ENCODE assay signal across 1 cellular context in the genomic region with DNA sequence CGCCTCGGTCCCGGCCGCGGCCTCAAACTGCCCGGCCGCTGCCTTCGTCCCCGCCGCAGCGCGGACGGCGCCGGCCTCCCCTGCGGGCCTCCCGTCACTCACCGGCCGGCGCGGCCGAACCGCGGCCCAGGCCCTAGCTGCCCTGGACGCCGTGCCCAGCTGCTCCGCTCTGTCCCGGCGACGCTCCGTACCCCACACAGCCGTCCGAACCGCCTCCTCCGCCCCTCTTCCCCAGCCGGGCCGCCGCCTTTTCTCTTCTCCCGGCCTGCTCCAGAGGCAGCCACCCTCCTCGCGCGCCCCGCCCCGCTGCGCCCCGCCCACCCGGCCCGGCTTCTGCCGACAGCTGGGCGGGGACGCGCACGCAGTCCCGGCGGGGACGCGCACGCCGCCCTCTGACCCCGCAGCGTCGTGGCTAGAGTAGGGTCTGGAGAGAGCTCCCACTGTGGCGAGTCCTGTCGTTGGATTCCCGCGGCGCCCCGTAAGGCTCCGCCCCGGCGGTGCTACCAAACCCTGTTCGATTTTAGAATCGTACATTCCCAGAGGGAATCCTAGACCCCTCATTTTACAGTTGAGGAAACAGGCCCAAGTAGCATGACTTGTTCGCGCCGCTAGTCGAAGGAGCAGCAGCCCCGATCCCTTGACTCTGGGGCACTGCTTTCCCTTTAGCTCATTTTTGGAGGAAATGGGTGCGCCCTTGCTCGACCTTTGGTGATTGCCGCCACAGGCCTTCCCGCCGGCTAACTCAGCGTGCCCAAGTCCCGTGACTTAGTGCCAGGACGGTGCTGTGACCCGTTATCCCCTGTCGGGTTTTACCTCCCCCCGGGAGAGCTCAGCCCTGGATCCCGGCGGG.
TF ChIP-seq lines count a peak whose summit lies in the region.

A gene with protein sequence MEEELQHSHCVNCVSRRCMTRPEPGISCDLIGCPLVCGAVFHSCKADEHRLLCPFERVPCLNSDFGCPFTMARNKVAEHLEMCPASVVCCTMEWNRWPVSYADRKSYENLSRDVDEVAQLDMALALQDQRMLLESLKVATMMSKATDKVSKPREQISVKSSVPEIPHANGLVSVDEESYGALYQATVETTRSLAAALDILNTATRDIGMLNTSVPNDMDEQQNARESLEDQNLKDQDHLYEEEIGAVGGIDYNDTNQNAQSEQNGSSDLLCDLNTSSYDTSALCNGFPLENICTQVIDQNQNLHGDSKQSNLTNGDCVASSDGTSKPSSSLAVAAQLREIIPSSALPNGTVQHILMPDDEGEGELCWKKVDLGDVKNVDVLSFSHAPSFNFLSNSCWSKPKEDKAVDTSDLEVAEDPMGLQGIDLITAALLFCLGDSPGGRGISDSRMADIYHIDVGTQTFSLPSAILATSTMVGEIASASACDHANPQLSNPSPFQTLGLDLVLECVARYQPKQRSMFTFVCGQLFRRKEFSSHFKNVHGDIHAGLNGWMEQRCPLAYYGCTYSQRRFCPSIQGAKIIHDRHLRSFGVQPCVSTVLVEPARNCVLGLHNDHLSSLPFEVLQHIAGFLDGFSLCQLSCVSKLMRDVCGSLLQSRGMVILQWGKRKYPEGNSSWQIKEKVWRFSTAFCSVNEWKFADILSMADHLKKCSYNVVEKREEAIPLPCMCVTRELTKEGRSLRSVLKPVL (minus strand): TSS at position 295 of the 850 bp plus-strand sequence. CDS start 8,390 bp downstream, outside the sequence.

TF ChIP-seq in HepG2, 621 proteins besides CTCF, POLR2A, EP300 and RAD21 (continued from another document and continues in another):
- TF ChIP-seq, protein P1, sequence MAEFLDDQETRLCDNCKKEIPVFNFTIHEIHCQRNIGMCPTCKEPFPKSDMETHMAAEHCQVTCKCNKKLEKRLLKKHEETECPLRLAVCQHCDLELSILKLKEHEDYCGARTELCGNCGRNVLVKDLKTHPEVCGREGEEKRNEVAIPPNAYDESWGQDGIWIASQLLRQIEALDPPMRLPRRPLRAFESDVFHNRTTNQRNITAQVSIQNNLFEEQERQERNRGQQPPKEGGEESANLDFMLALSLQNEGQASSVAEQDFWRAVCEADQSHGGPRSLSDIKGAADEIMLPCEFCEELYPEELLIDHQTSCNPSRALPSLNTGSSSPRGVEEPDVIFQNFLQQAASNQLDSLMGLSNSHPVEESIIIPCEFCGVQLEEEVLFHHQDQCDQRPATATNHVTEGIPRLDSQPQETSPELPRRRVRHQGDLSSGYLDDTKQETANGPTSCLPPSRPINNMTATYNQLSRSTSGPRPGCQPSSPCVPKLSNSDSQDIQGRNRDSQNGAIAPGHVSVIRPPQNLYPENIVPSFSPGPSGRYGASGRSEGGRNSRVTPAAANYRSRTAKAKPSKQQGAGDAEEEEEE (CRISPR knock-in tag; IDR thresholded peaks at IDR 0.05; ENCODE audit: borderline replicate concordance) = no peak
- TF ChIP-seq CHD4 (IDR thresholded peaks at IDR 0.05; ENCODE audit: borderline replicate concordance, low read length) (no peak), KLF16 (CRISPR knock-in tag; IDR thresholded peaks at IDR 0.05) (peak in 1 of 2 experiments; percentile 89; a peak in 2 of 4 replicates), HDAC1 (CRISPR knock-in tag; IDR thresholded peaks at IDR 0.05) (peak; percentile 59), MXI1 (IDR thresholded peaks at IDR 0.05; ENCODE audit: borderline replicate concordance, low read depth, low read length) (peak; percentile 74; the same call in 2 of the 3 replicates), NR2F1 (CRISPR knock-in tag; IDR thresholded peaks at IDR 0.05) (peak; percentile 89), ZNF816 (CRISPR knock-in tag; IDR thresholded peaks at IDR 0.05; ENCODE audit: borderline replicate concordance) (no peak; the same call in 1 of the 2 replicates), ZNF660 (CRISPR knock-in tag; IDR thresholded peaks at IDR 0.05; ENCODE audit: borderline replicate concordance, low read depth) (no peak), NFIB (CRISPR knock-in tag; IDR thresholded peaks at IDR 0.05; ENCODE audit: borderline replicate concordance) (no peak), ZFP62 (CRISPR knock-in tag; IDR thresholded peaks at IDR 0.05) (no peak), HOXA7 (CRISPR knock-in tag; IDR thresholded peaks at IDR 0.05) (no peak), ELF1 (CRISPR knock-in tag; IDR thresholded peaks at IDR 0.05) (no peak; the same call in 1 of the 2 replicates), MXD4 (CRISPR knock-in tag; IDR thresholded peaks at IDR 0.05) (peak; percentile 56; the same call in 1 of the 2 replicates), NRL (CRISPR knock-in tag; IDR thresholded peaks at IDR 0.05; ENCODE audit: borderline replicate concordance) (peak; percentile 44; the same call in 1 of the 2 replicates), ZNF292 (CRISPR knock-in tag; IDR thresholded peaks at IDR 0.05; ENCODE audit: borderline replicate concordance, low read depth) (no peak; the same call in 1 of the 2 replicates), ZNF274 (CRISPR knock-in tag; IDR thresholded peaks at IDR 0.05) (no peak; the same call in 1 of the 2 replicates), SRSF1 (optimal IDR thresholded peaks at IDR 0.05; ENCODE audit: low read depth, low read length) (peak; percentile 30), ZMYM4 (CRISPR knock-in tag; IDR thresholded peaks at IDR 0.05) (peak; percentile 56), ZNF225 (CRISPR knock-in tag; IDR thresholded peaks at IDR 0.05) (0 out of 2 replicates have a peak, but pooled peaks have one; percentile 73), ZNF703 (CRISPR knock-in tag; IDR thresholded peaks at IDR 0.05; ENCODE audit: borderline replicate concordance) (no peak), SOX6 (IDR thresholded peaks at IDR 0.05) (no peak), SOX6 (CRISPR knock-in tag; IDR thresholded peaks at IDR 0.05) (peak; percentile 46; the same call in 1 of the 2 replicates), NCOA2 (CRISPR knock-in tag; IDR thresholded peaks at IDR 0.05) (peak; percentile 64)
- TF ChIP-seq, protein P2, sequence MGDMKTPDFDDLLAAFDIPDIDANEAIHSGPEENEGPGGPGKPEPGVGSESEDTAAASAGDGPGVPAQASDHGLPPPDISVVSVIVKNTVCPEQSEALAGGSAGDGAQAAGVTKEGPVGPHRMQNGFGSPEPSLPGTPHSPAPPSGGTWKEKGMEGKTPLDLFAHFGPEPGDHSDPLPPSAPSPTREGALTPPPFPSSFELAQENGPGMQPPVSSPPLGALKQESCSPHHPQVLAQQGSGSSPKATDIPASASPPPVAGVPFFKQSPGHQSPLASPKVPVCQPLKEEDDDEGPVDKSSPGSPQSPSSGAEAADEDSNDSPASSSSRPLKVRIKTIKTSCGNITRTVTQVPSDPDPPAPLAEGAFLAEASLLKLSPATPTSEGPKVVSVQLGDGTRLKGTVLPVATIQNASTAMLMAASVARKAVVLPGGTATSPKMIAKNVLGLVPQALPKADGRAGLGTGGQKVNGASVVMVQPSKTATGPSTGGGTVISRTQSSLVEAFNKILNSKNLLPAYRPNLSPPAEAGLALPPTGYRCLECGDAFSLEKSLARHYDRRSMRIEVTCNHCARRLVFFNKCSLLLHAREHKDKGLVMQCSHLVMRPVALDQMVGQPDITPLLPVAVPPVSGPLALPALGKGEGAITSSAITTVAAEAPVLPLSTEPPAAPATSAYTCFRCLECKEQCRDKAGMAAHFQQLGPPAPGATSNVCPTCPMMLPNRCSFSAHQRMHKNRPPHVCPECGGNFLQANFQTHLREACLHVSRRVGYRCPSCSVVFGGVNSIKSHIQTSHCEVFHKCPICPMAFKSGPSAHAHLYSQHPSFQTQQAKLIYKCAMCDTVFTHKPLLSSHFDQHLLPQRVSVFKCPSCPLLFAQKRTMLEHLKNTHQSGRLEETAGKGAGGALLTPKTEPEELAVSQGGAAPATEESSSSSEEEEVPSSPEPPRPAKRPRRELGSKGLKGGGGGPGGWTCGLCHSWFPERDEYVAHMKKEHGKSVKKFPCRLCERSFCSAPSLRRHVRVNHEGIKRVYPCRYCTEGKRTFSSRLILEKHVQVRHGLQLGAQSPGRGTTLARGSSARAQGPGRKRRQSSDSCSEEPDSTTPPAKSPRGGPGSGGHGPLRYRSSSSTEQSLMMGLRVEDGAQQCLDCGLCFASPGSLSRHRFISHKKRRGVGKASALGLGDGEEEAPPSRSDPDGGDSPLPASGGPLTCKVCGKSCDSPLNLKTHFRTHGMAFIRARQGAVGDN (CRISPR knock-in tag; IDR thresholded peaks at IDR 0.05) = peak; percentile 93
- TF ChIP-seq, protein P3, sequence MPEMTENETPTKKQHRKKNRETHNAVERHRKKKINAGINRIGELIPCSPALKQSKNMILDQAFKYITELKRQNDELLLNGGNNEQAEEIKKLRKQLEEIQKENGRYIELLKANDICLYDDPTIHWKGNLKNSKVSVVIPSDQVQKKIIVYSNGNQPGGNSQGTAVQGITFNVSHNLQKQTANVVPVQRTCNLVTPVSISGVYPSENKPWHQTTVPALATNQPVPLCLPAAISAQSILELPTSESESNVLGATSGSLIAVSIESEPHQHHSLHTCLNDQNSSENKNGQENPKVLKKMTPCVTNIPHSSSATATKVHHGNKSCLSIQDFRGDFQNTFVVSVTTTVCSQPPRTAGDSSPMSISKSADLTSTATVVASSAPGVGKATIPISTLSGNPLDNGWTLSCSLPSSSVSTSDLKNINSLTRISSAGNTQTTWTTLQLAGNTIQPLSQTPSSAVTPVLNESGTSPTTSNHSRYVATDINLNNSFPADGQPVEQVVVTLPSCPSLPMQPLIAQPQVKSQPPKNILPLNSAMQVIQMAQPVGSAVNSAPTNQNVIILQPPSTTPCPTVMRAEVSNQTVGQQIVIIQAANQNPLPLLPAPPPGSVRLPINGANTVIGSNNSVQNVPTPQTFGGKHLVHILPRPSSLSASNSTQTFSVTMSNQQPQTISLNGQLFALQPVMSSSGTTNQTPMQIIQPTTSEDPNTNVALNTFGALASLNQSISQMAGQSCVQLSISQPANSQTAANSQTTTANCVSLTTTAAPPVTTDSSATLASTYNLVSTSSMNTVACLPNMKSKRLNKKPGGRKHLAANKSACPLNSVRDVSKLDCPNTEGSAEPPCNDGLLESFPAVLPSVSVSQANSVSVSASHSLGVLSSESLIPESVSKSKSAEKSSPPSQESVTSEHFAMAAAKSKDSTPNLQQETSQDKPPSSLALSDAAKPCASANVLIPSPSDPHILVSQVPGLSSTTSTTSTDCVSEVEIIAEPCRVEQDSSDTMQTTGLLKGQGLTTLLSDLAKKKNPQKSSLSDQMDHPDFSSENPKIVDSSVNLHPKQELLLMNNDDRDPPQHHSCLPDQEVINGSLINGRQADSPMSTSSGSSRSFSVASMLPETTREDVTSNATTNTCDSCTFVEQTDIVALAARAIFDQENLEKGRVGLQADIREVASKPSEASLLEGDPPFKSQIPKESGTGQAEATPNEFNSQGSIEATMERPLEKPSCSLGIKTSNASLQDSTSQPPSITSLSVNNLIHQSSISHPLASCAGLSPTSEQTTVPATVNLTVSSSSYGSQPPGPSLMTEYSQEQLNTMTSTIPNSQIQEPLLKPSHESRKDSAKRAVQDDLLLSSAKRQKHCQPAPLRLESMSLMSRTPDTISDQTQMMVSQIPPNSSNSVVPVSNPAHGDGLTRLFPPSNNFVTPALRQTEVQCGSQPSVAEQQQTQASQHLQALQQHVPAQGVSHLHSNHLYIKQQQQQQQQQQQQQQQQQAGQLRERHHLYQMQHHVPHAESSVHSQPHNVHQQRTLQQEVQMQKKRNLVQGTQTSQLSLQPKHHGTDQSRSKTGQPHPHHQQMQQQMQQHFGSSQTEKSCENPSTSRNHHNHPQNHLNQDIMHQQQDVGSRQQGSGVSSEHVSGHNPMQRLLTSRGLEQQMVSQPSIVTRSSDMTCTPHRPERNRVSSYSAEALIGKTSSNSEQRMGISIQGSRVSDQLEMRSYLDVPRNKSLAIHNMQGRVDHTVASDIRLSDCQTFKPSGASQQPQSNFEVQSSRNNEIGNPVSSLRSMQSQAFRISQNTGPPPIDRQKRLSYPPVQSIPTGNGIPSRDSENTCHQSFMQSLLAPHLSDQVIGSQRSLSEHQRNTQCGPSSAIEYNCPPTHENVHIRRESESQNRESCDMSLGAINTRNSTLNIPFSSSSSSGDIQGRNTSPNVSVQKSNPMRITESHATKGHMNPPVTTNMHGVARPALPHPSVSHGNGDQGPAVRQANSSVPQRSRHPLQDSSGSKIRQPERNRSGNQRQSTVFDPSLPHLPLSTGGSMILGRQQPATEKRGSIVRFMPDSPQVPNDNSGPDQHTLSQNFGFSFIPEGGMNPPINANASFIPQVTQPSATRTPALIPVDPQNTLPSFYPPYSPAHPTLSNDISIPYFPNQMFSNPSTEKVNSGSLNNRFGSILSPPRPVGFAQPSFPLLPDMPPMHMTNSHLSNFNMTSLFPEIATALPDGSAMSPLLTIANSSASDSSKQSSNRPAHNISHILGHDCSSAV (CRISPR knock-in tag; IDR thresholded peaks at IDR 0.05; ENCODE audit: borderline replicate concordance) = no peak
- TF ChIP-seq, protein P4, sequence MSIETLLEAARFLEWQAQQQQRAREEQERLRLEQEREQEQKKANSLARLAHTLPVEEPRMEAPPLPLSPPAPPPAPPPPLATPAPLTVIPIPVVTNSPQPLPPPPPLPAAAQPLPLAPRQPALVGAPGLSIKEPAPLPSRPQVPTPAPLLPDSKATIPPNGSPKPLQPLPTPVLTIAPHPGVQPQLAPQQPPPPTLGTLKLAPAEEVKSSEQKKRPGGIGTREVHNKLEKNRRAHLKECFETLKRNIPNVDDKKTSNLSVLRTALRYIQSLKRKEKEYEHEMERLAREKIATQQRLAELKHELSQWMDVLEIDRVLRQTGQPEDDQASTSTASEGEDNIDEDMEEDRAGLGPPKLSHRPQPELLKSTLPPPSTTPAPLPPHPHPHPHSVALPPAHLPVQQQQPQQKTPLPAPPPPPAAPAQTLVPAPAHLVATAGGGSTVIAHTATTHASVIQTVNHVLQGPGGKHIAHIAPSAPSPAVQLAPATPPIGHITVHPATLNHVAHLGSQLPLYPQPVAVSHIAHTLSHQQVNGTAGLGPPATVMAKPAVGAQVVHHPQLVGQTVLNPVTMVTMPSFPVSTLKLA (IDR thresholded peaks at IDR 0.05) = no peak
